Comparison of ENCODE assay signal across 1 cellular context in genomic region chr4:17511041-17511949, GRCh38.
TF ChIP-seq lines count a peak whose summit lies in the region.

No MANE protein-coding gene starts in this region.

TF ChIP-seq in K562, 482 proteins besides CTCF, POLR2A, EP300 and RAD21 (continued from another document and continues in another):
- TF ChIP-seq, protein P1, sequence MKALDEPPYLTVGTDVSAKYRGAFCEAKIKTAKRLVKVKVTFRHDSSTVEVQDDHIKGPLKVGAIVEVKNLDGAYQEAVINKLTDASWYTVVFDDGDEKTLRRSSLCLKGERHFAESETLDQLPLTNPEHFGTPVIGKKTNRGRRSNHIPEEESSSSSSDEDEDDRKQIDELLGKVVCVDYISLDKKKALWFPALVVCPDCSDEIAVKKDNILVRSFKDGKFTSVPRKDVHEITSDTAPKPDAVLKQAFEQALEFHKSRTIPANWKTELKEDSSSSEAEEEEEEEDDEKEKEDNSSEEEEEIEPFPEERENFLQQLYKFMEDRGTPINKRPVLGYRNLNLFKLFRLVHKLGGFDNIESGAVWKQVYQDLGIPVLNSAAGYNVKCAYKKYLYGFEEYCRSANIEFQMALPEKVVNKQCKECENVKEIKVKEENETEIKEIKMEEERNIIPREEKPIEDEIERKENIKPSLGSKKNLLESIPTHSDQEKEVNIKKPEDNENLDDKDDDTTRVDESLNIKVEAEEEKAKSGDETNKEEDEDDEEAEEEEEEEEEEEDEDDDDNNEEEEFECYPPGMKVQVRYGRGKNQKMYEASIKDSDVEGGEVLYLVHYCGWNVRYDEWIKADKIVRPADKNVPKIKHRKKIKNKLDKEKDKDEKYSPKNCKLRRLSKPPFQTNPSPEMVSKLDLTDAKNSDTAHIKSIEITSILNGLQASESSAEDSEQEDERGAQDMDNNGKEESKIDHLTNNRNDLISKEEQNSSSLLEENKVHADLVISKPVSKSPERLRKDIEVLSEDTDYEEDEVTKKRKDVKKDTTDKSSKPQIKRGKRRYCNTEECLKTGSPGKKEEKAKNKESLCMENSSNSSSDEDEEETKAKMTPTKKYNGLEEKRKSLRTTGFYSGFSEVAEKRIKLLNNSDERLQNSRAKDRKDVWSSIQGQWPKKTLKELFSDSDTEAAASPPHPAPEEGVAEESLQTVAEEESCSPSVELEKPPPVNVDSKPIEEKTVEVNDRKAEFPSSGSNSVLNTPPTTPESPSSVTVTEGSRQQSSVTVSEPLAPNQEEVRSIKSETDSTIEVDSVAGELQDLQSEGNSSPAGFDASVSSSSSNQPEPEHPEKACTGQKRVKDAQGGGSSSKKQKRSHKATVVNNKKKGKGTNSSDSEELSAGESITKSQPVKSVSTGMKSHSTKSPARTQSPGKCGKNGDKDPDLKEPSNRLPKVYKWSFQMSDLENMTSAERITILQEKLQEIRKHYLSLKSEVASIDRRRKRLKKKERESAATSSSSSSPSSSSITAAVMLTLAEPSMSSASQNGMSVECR (CRISPR knock-in tag; IDR thresholded peaks at IDR 0.05), result peak; percentile 62; the same call in 1 of the 2 replicates
- TF ChIP-seq BCLAF1 (IDR thresholded peaks at IDR 0.05; ENCODE audit: borderline replicate concordance in 1 of 2, control insufficient read depth in 1 of 2, low read depth in 2 of 2, low read length in 1 of 2) (no peak), TSC22D4 (tag; IDR thresholded peaks at IDR 0.05) (no peak), ZNF407 (IDR thresholded peaks at IDR 0.05; ENCODE audit: low read depth) (no peak), CAMTA2 (CRISPR knock-in tag; conservative IDR thresholded peaks at IDR 0.05) (no peak), ILK (tag; IDR thresholded peaks at IDR 0.05; ENCODE audit: borderline replicate concordance, low read depth) (no peak), PTRF (tag; IDR thresholded peaks at IDR 0.05) (no peak), RNF2 (IDR thresholded peaks at IDR 0.05) (no peak), DMBX1 (CRISPR knock-in tag; IDR thresholded peaks at IDR 0.05; ENCODE audit: borderline replicate concordance) (no peak), TAF1 (IDR thresholded peaks at IDR 0.05; ENCODE audit: control insufficient read depth, extremely low read depth, insufficient read depth, low read length, severe bottlenecking) (no peak), HLTF (IDR thresholded peaks at IDR 0.05) (no peak), THAP12 (CRISPR knock-in tag; IDR thresholded peaks at IDR 0.05) (no peak), HMGN3 (IDR thresholded peaks at IDR 0.05; ENCODE audit: borderline replicate concordance, extremely low read depth, insufficient read length, low read depth, low read length) (no peak), ERF (CRISPR knock-in tag; IDR thresholded peaks at IDR 0.05) (no peak), MCM7 (IDR thresholded peaks at IDR 0.05) (no peak), ZNF311 (CRISPR knock-in tag; IDR thresholded peaks at IDR 0.05) (no peak), NKRF (IDR thresholded peaks at IDR 0.05; ENCODE audit: borderline replicate concordance) (peak; percentile 42; the same call in 1 of the 2 replicates), PHF20 (IDR thresholded peaks at IDR 0.05; ENCODE audit: partially characterized antibody) (no peak), ZNF76 (CRISPR knock-in tag; IDR thresholded peaks at IDR 0.05; ENCODE audit: borderline replicate concordance) (no peak), CREBBP (IDR thresholded peaks at IDR 0.05; ENCODE audit: low read depth, low read length) (no peak), ZNF239 (CRISPR knock-in tag; IDR thresholded peaks at IDR 0.05) (no peak), SMAD2 (IDR thresholded peaks at IDR 0.05; ENCODE audit: low read depth, low read length) (no peak), MTA2 (IDR thresholded peaks at IDR 0.05; ENCODE audit: low read depth) (no peak), ZBTB7A (IDR thresholded peaks at IDR 0.05; ENCODE audit: borderline replicate concordance, control insufficient read depth, low read depth, low read length) (peak; percentile 39; the same call in 1 of the 2 replicates), MYC (IDR thresholded peaks at IDR 0.05; ENCODE audit: low read depth, low read length) (no peak; the same call in none of the 2 replicates), MYC (CRISPR knock-in tag; IDR thresholded peaks at IDR 0.05; ENCODE audit: borderline replicate concordance, low read depth) (0 out of 2 replicates have a peak, but pooled peaks have one; percentile 24), FOXK2 (conservative IDR thresholded peaks at IDR 0.05 in 1 of 2, IDR thresholded peaks at IDR 0.05 in 1 of 2; ENCODE audit: low read depth in 2 of 2) (0 out of 4 replicates have a peak, but pooled peaks of 1 of the 2 experiments have one; percentile 13), ZFP1 (CRISPR knock-in tag; IDR thresholded peaks at IDR 0.05) (no peak), HMG20A (CRISPR knock-in tag; conservative IDR thresholded peaks at IDR 0.05) (no peak), RBBP5 (IDR thresholded peaks at IDR 0.05; ENCODE audit: borderline replicate concordance, insufficient read depth, low read length, poor library complexity, severe bottlenecking) (no peak), PHB (CRISPR knock-in tag; IDR thresholded peaks at IDR 0.05) (0 out of 2 replicates have a peak, but pooled peaks have one; percentile 18), MEIS2 (IDR thresholded peaks at IDR 0.05; ENCODE audit: partially characterized antibody) (peak; percentile 7), ZNF224 (CRISPR knock-in tag; IDR thresholded peaks at IDR 0.05) (no peak), U2AF2 (optimal IDR thresholded peaks at IDR 0.05; ENCODE audit: low read depth, low read length) (no peak), USF2 (CRISPR knock-in tag; IDR thresholded peaks at IDR 0.05) (0 out of 2 replicates have a peak, but pooled peaks have one; percentile 20), ZNF57 (CRISPR knock-in tag; IDR thresholded peaks at IDR 0.05) (no peak), FOXA1 (IDR thresholded peaks at IDR 0.05; ENCODE audit: borderline replicate concordance) (no peak), PRPF4 (IDR thresholded peaks at IDR 0.05; ENCODE audit: insufficient read depth, low read depth, low read length, poor library complexity, severe bottlenecking) (no peak)
- TF ChIP-seq, protein P2, sequence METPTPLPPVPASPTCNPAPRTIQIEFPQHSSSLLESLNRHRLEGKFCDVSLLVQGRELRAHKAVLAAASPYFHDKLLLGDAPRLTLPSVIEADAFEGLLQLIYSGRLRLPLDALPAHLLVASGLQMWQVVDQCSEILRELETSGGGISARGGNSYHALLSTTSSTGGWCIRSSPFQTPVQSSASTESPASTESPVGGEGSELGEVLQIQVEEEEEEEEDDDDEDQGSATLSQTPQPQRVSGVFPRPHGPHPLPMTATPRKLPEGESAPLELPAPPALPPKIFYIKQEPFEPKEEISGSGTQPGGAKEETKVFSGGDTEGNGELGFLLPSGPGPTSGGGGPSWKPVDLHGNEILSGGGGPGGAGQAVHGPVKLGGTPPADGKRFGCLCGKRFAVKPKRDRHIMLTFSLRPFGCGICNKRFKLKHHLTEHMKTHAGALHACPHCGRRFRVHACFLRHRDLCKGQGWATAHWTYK (CRISPR knock-in tag; IDR thresholded peaks at IDR 0.05), result no peak
